Comparison of ENCODE assay signal across 1 cellular context in genomic region chr2:113237604-113238003, GRCh38.
TF ChIP-seq lines count a peak whose summit lies in the region.

No MANE protein-coding gene starts in this region.

TF ChIP-seq in HepG2, 621 proteins besides CTCF, POLR2A, EP300 and RAD21 (continued from another document):
- TF ChIP-seq ZBTB33 (CRISPR knock-in tag; IDR thresholded peaks at IDR 0.05): no peak
- TF ChIP-seq ZMAT3 (CRISPR knock-in tag; conservative IDR thresholded peaks at IDR 0.05): no peak
- 0 out of 2 replicates have a peak, but pooled peaks have one; percentile 15 for TF ChIP-seq SAP130 (CRISPR knock-in tag; IDR thresholded peaks at IDR 0.05; ENCODE audit: low read depth)
- TF ChIP-seq SALL2 (CRISPR knock-in tag; IDR thresholded peaks at IDR 0.05): no peak
- TF ChIP-seq, protein P1, sequence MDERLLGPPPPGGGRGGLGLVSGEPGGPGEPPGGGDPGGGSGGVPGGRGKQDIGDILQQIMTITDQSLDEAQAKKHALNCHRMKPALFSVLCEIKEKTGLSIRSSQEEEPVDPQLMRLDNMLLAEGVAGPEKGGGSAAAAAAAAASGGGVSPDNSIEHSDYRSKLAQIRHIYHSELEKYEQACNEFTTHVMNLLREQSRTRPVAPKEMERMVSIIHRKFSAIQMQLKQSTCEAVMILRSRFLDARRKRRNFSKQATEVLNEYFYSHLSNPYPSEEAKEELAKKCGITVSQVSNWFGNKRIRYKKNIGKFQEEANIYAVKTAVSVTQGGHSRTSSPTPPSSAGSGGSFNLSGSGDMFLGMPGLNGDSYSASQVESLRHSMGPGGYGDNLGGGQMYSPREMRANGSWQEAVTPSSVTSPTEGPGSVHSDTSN (CRISPR knock-in tag; IDR thresholded peaks at IDR 0.05): no peak
- no peak for TF ChIP-seq YEATS2 (CRISPR knock-in tag; IDR thresholded peaks at IDR 0.05; ENCODE audit: borderline replicate concordance)
- TF ChIP-seq TOE1 (CRISPR knock-in tag; IDR thresholded peaks at IDR 0.05): no peak
- no peak for TF ChIP-seq ATF1 (CRISPR knock-in tag; IDR thresholded peaks at IDR 0.05)
- no peak for TF ChIP-seq ZNF768 (CRISPR knock-in tag; IDR thresholded peaks at IDR 0.05)
- no peak for TF ChIP-seq NFE2L2 (IDR thresholded peaks at IDR 0.05; ENCODE audit: low read length)
- TF ChIP-seq U2AF2 (IDR thresholded peaks at IDR 0.05; ENCODE audit: low read depth, low read length): no peak
- no peak for TF ChIP-seq ZNF558 (CRISPR knock-in tag; IDR thresholded peaks at IDR 0.05; ENCODE audit: borderline replicate concordance)
- no peak for TF ChIP-seq AFF4 (CRISPR knock-in tag; IDR thresholded peaks at IDR 0.05)
- TF ChIP-seq ZNF326 (CRISPR knock-in tag; IDR thresholded peaks at IDR 0.05; ENCODE audit: borderline replicate concordance): no peak
- TF ChIP-seq ZNF660 (CRISPR knock-in tag; IDR thresholded peaks at IDR 0.05; ENCODE audit: borderline replicate concordance, low read depth): no peak
- TF ChIP-seq, protein P2, sequence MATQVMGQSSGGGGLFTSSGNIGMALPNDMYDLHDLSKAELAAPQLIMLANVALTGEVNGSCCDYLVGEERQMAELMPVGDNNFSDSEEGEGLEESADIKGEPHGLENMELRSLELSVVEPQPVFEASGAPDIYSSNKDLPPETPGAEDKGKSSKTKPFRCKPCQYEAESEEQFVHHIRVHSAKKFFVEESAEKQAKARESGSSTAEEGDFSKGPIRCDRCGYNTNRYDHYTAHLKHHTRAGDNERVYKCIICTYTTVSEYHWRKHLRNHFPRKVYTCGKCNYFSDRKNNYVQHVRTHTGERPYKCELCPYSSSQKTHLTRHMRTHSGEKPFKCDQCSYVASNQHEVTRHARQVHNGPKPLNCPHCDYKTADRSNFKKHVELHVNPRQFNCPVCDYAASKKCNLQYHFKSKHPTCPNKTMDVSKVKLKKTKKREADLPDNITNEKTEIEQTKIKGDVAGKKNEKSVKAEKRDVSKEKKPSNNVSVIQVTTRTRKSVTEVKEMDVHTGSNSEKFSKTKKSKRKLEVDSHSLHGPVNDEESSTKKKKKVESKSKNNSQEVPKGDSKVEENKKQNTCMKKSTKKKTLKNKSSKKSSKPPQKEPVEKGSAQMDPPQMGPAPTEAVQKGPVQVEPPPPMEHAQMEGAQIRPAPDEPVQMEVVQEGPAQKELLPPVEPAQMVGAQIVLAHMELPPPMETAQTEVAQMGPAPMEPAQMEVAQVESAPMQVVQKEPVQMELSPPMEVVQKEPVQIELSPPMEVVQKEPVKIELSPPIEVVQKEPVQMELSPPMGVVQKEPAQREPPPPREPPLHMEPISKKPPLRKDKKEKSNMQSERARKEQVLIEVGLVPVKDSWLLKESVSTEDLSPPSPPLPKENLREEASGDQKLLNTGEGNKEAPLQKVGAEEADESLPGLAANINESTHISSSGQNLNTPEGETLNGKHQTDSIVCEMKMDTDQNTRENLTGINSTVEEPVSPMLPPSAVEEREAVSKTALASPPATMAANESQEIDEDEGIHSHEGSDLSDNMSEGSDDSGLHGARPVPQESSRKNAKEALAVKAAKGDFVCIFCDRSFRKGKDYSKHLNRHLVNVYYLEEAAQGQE (IDR thresholded peaks at IDR 0.05; ENCODE audit: borderline replicate concordance in 1 of 2, low read depth in 1 of 2, low read length in 2 of 2): no peak
- no peak for TF ChIP-seq SPEN (CRISPR knock-in tag; IDR thresholded peaks at IDR 0.05; ENCODE audit: low read depth)
- TF ChIP-seq NR2C2 (CRISPR knock-in tag; IDR thresholded peaks at IDR 0.05; ENCODE audit: borderline replicate concordance): no peak
- TF ChIP-seq HNRNPUL1 (IDR thresholded peaks at IDR 0.05; ENCODE audit: low read depth, low read length): no peak
- TF ChIP-seq ZNF670 (CRISPR knock-in tag; IDR thresholded peaks at IDR 0.05; ENCODE audit: borderline replicate concordance): no peak
- no peak for TF ChIP-seq KMT2B (CRISPR knock-in tag; IDR thresholded peaks at IDR 0.05)
- no peak for TF ChIP-seq MAZ (IDR thresholded peaks at IDR 0.05; ENCODE audit: borderline replicate concordance, low read depth, low read length)
- no peak for TF ChIP-seq MAZ (CRISPR knock-in tag; IDR thresholded peaks at IDR 0.05; ENCODE audit: low read depth)
- TF ChIP-seq JUNB (CRISPR knock-in tag; IDR thresholded peaks at IDR 0.05; ENCODE audit: borderline replicate concordance): no peak
- TF ChIP-seq MXD4 (CRISPR knock-in tag; IDR thresholded peaks at IDR 0.05): no peak
- TF ChIP-seq NFKBIZ (CRISPR knock-in tag; IDR thresholded peaks at IDR 0.05): no peak
- no peak for TF ChIP-seq ZNF75D (CRISPR knock-in tag; IDR thresholded peaks at IDR 0.05; ENCODE audit: borderline replicate concordance)
- TF ChIP-seq PLRG1 (conservative IDR thresholded peaks at IDR 0.05): no peak
- no peak for TF ChIP-seq SOX6 (IDR thresholded peaks at IDR 0.05)
- peak; percentile 17; the same call in 1 of the 2 replicates for TF ChIP-seq SOX6 (CRISPR knock-in tag; IDR thresholded peaks at IDR 0.05)
- peak; percentile 16; the same call in 1 of the 2 replicates for TF ChIP-seq CEBPG (CRISPR knock-in tag; IDR thresholded peaks at IDR 0.05)
- TF ChIP-seq ZFYVE20 (CRISPR knock-in tag; IDR thresholded peaks at IDR 0.05; ENCODE audit: borderline replicate concordance, low read depth): no peak
- TF ChIP-seq ZNF775 (CRISPR knock-in tag; IDR thresholded peaks at IDR 0.05; ENCODE audit: borderline replicate concordance): no peak
- TF ChIP-seq LBX2 (CRISPR knock-in tag; IDR thresholded peaks at IDR 0.05; ENCODE audit: borderline replicate concordance): no peak
- TF ChIP-seq, protein P3, sequence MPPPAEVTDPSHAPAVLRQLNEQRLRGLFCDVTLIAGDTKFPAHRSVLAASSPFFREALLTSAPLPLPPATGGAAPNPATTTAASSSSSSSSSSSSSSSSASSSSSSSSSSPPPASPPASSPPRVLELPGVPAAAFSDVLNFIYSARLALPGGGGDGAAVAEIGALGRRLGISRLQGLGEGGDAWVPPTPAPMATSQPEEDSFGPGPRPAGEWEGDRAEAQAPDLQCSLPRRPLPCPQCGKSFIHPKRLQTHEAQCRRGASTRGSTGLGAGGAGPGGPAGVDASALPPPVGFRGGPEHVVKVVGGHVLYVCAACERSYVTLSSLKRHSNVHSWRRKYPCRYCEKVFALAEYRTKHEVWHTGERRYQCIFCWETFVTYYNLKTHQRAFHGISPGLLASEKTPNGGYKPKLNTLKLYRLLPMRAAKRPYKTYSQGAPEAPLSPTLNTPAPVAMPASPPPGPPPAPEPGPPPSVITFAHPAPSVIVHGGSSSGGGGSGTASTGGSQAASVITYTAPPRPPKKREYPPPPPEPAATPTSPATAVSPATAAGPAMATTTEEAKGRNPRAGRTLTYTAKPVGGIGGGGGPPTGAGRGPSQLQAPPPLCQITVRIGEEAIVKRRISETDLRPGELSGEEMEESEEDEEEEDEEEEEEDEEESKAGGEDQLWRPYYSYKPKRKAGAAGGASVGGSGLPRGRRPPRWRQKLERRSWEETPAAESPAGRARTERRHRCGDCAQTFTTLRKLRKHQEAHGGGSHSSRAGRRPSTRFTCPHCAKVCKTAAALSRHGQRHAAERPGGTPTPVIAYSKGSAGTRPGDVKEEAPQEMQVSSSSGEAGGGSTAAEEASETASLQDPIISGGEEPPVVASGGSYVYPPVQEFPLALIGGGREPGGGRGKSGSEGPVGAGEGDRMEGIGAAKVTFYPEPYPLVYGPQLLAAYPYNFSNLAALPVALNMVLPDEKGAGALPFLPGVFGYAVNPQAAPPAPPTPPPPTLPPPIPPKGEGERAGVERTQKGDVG (CRISPR knock-in tag; IDR thresholded peaks at IDR 0.05; ENCODE audit: borderline replicate concordance): no peak
- TF ChIP-seq ZNF800 (CRISPR knock-in tag; IDR thresholded peaks at IDR 0.05): no peak
- TF ChIP-seq ZBTB42 (CRISPR knock-in tag; IDR thresholded peaks at IDR 0.05): no peak
- TF ChIP-seq, protein P4, sequence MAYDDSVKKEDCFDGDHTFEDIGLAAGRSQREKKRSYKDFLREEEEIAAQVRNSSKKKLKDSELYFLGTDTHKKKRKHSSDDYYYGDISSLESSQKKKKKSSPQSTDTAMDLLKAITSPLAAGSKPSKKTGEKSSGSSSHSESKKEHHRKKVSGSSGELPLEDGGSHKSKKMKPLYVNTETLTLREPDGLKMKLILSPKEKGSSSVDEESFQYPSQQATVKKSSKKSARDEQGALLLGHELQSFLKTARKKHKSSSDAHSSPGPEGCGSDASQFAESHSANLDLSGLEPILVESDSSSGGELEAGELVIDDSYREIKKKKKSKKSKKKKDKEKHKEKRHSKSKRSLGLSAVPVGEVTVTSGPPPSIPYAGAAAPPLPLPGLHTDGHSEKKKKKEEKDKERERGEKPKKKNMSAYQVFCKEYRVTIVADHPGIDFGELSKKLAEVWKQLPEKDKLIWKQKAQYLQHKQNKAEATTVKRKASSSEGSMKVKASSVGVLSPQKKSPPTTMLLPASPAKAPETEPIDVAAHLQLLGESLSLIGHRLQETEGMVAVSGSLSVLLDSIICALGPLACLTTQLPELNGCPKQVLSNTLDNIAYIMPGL (CRISPR knock-in tag; IDR thresholded peaks at IDR 0.05; ENCODE audit: borderline replicate concordance in 1 of 2, low read depth in 1 of 2): no peak
- no peak for TF ChIP-seq DR1 (CRISPR knock-in tag; IDR thresholded peaks at IDR 0.05)
- TF ChIP-seq MTF2 (CRISPR knock-in tag; IDR thresholded peaks at IDR 0.05; ENCODE audit: borderline replicate concordance): no peak
- TF ChIP-seq ZMAT5 (CRISPR knock-in tag; IDR thresholded peaks at IDR 0.05; ENCODE audit: borderline replicate concordance, low read depth): no peak
- TF ChIP-seq ATM (IDR thresholded peaks at IDR 0.05; ENCODE audit: borderline replicate concordance): no peak
